Comparison of ENCODE assay signal across 27 cellular contexts in genomic region chr7:22344655-22345054, GRCh38.
"Had no signal": no experiment of that assay in that cellular context is flagged by ENCODE, and none has a peak within 500 bp of the region (broad histone marks: within the 10 kb centered on the region; RNA-seq: fewer than 3 reads in every experiment).

No MANE protein-coding gene starts in this region.

- H3K9me3 Mint-ChIP-seq: activated CD8-positive, alpha-beta T cell treated with anti-CD3 and anti-CD28 coated beads for 36 hours; activated naive CD4-positive, alpha-beta T cell treated with anti-CD3 and anti-CD28 coated beads, Interleukin-2, amount 10 ng/mL, durations not matched to agents 7 days and 5 days; activated T-cell treated with anti-CD3 and anti-CD28 coated beads, Interleukin-2, amount 50 U/mL, for 72 hours; activated T-helper 2 cell treated with anti-CD3 and anti-CD28 coated beads, Interferon-gamma antibody, Interleukin-2, Interleukin-4, amounts not matched to agents 10 μg/mL and 5 μg/mL and 100 μg/mL, durations not matched to agents 14 hours and 24 hours and 36 hours; central memory CD8-positive, alpha-beta T cell; T-helper 1 cell treated with Interleukin-12 subunit alpha and Interleukin-12 subunit beta and Interleukin-4 antibody, amounts not matched to agents 30 μg/mL and 1 μg/mL, for 36 hours had no signal

- H3K27ac ChIP-seq: SJSA1 had no signal

- H3K4me3 ChIP-seq: MG63, SJSA1 had no signal

- H3K4me1 Mint-ChIP-seq: activated naive CD4-positive, alpha-beta T cell treated with anti-CD3 and anti-CD28 coated beads, Interleukin-2, amount 10 ng/mL, durations not matched to agents 7 days and 5 days; activated naive CD8-positive, alpha-beta T cell treated with anti-CD3 and anti-CD28 coated beads for 36 hours; central memory CD8-positive, alpha-beta T cell had no signal

- DNase-seq: activated CD4-positive, alpha-beta T cell treated with anti-CD3 and anti-CD28 coated beads for 4 hours; activated CD8-positive, alpha-beta memory T cell treated with anti-CD3 and anti-CD28 coated beads, Interleukin-2, amount 50 U/mL, for 4 hours; activated CD8-positive, alpha-beta T cell treated with anti-CD3 and anti-CD28 coated beads for 36 hours; activated gamma-delta T cell treated with Interleukin-2 at 50 U/mL for 16 hours; activated naive CD4-positive, alpha-beta T cell treated with anti-CD3 and anti-CD28 coated beads, Interleukin-2, amount 10 ng/mL, durations not matched to agents 7 days and 5 days; activated naive CD8-positive, alpha-beta T cell treated with anti-CD3 and anti-CD28 coated beads for 36 hours; activated T-cell treated with anti-CD3 and anti-CD28 coated beads, Interleukin-2, amount 50 U/mL, for 72 hours; anterior cingulate cortex; MG63; MV-4-11; NCI-H1092 treated with DMSO at 0.1 percent for 48 hours; NCI-H1436; NCI-H1694 treated with DMSO at 0.1 percent for 48 hours; NCI-H2029 treated with DMSO at 0.1 percent for 48 hours; NCI-H345; NCI-H510A; NCI-H69; NK-92 treated with Interleukin-12 subunit alpha and Interleukin-12 subunit beta, amount 100 ng/mL, for 24 hours; OCI-M1; SHP77 had no signal

- H3K9me3 ChIP-seq: MG63, SJSA1 had no signal

- H3K27me3 ChIP-seq: MG63, SJSA1 had no signal

- ATAC-seq: activated CD8-positive, alpha-beta T cell treated with anti-CD3 and anti-CD28 coated beads for 36 hours; SK-N-SH treated with all-trans-retinoic acid at 6 μM for 48 hours had no signal

- H3K4me3 Mint-ChIP-seq: activated CD8-positive, alpha-beta T cell treated with anti-CD3 and anti-CD28 coated beads for 36 hours; activated naive CD4-positive, alpha-beta T cell treated with anti-CD3 and anti-CD28 coated beads, Interleukin-2, amount 10 ng/mL, durations not matched to agents 7 days and 5 days; activated naive CD8-positive, alpha-beta T cell treated with anti-CD3 and anti-CD28 coated beads for 36 hours; activated T-cell treated with anti-CD3 and anti-CD28 coated beads, Interleukin-2, amount 50 U/mL, for 72 hours; central memory CD8-positive, alpha-beta T cell; T-helper 1 cell treated with Interleukin-12 subunit alpha and Interleukin-12 subunit beta and Interleukin-4 antibody, amounts not matched to agents 30 μg/mL and 1 μg/mL, for 36 hours had no signal

- FAIRE-seq: bronchial epithelial cell, RCC 7860 had no signal

- H3K36me3 ChIP-seq: MG63, SJSA1 had no signal

- H3K27ac Mint-ChIP-seq: activated CD8-positive, alpha-beta T cell treated with anti-CD3 and anti-CD28 coated beads for 36 hours; activated naive CD4-positive, alpha-beta T cell treated with anti-CD3 and anti-CD28 coated beads, Interleukin-2, amount 10 ng/mL, durations not matched to agents 7 days and 5 days; activated naive CD8-positive, alpha-beta T cell treated with anti-CD3 and anti-CD28 coated beads for 36 hours; activated T-cell treated with anti-CD3 and anti-CD28 coated beads, Interleukin-2, amount 50 U/mL, for 72 hours; activated T-helper 2 cell treated with anti-CD3 and anti-CD28 coated beads, Interferon-gamma antibody, Interleukin-2, Interleukin-4, amounts not matched to agents 10 μg/mL and 5 μg/mL and 100 μg/mL, durations not matched to agents 14 hours and 24 hours and 36 hours; T-helper 1 cell treated with Interleukin-12 subunit alpha and Interleukin-12 subunit beta and Interleukin-4 antibody, amounts not matched to agents 30 μg/mL and 1 μg/mL, for 36 hours had no signal

- H3K4me1 ChIP-seq: SJSA1 had no signal

- H3K36me3 Mint-ChIP-seq: activated naive CD4-positive, alpha-beta T cell treated with anti-CD3 and anti-CD28 coated beads, Interleukin-2, amount 10 ng/mL, durations not matched to agents 7 days and 5 days; activated naive CD8-positive, alpha-beta T cell treated with anti-CD3 and anti-CD28 coated beads for 36 hours had no signal
